10 cellular contexts compared by ENCODE assay signal in the genomic region with DNA sequence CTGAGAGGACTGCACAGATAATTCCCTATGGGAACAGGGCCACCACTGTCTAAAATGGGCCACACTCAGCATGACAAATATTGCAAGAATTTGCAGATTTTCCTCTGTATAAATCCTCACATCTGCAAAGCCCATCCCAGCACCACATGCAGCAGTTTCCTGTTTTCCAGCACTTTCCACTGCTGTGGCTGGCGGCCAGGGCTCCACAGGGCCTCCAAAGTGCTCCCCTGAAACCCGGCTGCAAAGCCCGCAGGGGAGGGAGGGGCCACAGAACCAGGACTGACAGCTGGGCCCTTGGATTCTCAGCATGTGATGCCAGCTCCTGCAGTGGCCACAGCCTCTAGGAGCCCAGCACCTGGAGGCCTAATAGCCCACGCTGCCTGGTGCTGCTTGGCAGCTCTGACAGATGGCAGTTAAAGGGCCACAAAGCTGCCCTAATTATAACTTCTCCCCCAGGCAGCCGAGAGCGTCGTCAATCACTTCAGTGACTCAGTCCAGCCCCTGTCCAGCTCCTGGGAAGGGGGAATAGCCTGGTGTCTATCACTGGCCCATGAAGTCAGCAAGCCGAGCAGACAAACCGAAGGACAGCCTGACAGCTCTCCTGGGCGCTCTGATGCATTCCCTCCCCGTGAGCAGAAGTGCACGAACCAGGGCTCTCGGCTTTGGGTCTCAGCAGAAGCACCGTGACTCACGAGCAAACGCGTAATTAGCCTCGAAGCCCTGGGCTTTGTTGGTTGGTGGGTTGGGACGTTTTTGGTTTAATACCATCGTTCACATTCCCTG. TPM values are rescaled to one million over a fixed set of nuclear protein-coding genes. Genes with fewer than 3 reads are reported as not detected.
A peak's percentile ranks its signal among the peaks of the same experiment; 100 is the strongest.
DNase-seq lines count a peak whose midpoint lies in the region; ATAC-seq and TF ChIP-seq lines count a peak whose summit lies in the region.
"Had no signal": no experiment of that assay in that cellular context is flagged by ENCODE, and none has a peak within 500 bp of the region (broad histone marks: within the 10 kb centered on the region; RNA-seq: fewer than 3 reads in every experiment).

No MANE protein-coding gene starts in this region.

- H3K4me3 Mint-ChIP-seq in chondrocyte (ENCODE audit: unreplicated experiment): no peak overlapping the region
- H3K4me3 Mint-ChIP-seq in activated naive CD8-positive, alpha-beta T cell treated with anti-CD3 and anti-CD28 coated beads, Interleukin-2, amount 50 U/mL, for 24 hours: no peak overlapping the region

- H3K4me1 Mint-ChIP-seq in chondrocyte (ENCODE audit: low read depth): peaks cover 35% of the 10 kb centered on the region
- H3K4me1 Mint-ChIP-seq in activated naive CD8-positive, alpha-beta T cell treated with anti-CD3 and anti-CD28 coated beads, Interleukin-2, amount 50 U/mL, for 24 hours: no peaks in the 10 kb centered on the region

- H3K27ac Mint-ChIP-seq in chondrocyte (ENCODE audit: unreplicated experiment): peak overlapping the region; percentile 45
- no peak overlapping the region for H3K27ac Mint-ChIP-seq in activated naive CD8-positive, alpha-beta T cell treated with anti-CD3 and anti-CD28 coated beads, Interleukin-2, amount 50 U/mL, for 24 hours

- DNase-seq in EL (peak; percentile 76), NCI-H2081 treated with DMSO at 0.1 percent for 48 hours (lab: John Stamatoyannopoulos, UW) (peak; percentile 98), chondrocyte (ENCODE audit: low spot score) (no peak), mucosa of gallbladder (ENCODE audit: low spot score) (peak; percentile 34), LoVo (ENCODE audit: low spot score) (no peak), D341Med (ENCODE audit: low spot score) (no peak)
- DNase-seq in activated naive CD8-positive, alpha-beta T cell treated with anti-CD3 and anti-CD28 coated beads, Interleukin-2, amount 50 U/mL, for 24 hours: no peak
- no peak for DNase-seq in activated CD4-positive, alpha-beta T cell treated with anti-CD3 and anti-CD28 coated beads, Interleukin-2, amount 50 U/mL, for 1 hour
- DNase-seq: erythroblast; stimulated activated naive CD8-positive, alpha-beta T cell treated with anti-CD3 and anti-CD28 coated beads, Interleukin-15, Interleukin-2, amounts not matched to agents 100 U/mL and 50 U/mL, for 24 hours had no signal

- no peaks in the 10 kb centered on the region for H3K9me3 Mint-ChIP-seq in chondrocyte (ENCODE audit: low read depth)
- no peaks in the 10 kb centered on the region for H3K9me3 Mint-ChIP-seq in activated naive CD8-positive, alpha-beta T cell treated with anti-CD3 and anti-CD28 coated beads, Interleukin-2, amount 50 U/mL, for 24 hours

- peaks cover 21% of the 10 kb centered on the region for H3K27me3 Mint-ChIP-seq in chondrocyte (ENCODE audit: low read depth)
- H3K27me3 Mint-ChIP-seq in activated naive CD8-positive, alpha-beta T cell treated with anti-CD3 and anti-CD28 coated beads, Interleukin-2, amount 50 U/mL, for 24 hours: peaks cover 18% of the 10 kb centered on the region

- no peaks in the 10 kb centered on the region for H3K36me3 Mint-ChIP-seq in chondrocyte (ENCODE audit: low read depth)
- no peaks in the 10 kb centered on the region for H3K36me3 Mint-ChIP-seq in activated naive CD8-positive, alpha-beta T cell treated with anti-CD3 and anti-CD28 coated beads, Interleukin-2, amount 50 U/mL, for 24 hours (ENCODE audit: low read depth)

- no peak for ATAC-seq in activated naive CD8-positive, alpha-beta T cell treated with anti-CD3 and anti-CD28 coated beads, Interleukin-2, amount 50 U/mL, for 24 hours
- ATAC-seq: stimulated activated naive CD8-positive, alpha-beta T cell treated with anti-CD3 and anti-CD28 coated beads, Interleukin-15, Interleukin-2, amounts not matched to agents 100 U/mL and 50 U/mL, for 24 hours had no signal

- TF ChIP-seq CTCF in chondrocyte (IDR thresholded peaks at IDR 0.05): no peak

RNA-seq across cellular contexts. Expression of gene LRRC15, which starts 4.7 kb away (rescaled TPM):
- 0.18 to 1.7 TPM (median 0.22 TPM) in 3 replicates for total RNA-seq in chondrocyte
- 0.35 TPM for total RNA-seq in mucosa of gallbladder

RNA-seq across cellular contexts. Expression of gene CPN2, which starts 13.7 kb away (rescaled TPM):
- total RNA-seq in chondrocyte (not detected in 3 replicates), mucosa of gallbladder (0.12 TPM)

RNA-seq across cellular contexts. Expression of gene GP5, which starts 34.2 kb away (rescaled TPM):
- total RNA-seq in chondrocyte (0.28 TPM in 1 of 3 replicates, not detected in the others), mucosa of gallbladder (0.17 TPM)

Comparison
In these comparisons a context has a peak if more than half of its experiments do, and no peak if none do; other contexts are left out.
1. DNase-seq: peak in EL (single experiment), NCI-H2081 treated with DMSO at 0.1 percent for 48 hours (single experiment) and mucosa of gallbladder (single experiment); none in chondrocyte (single experiment), activated naive CD8-positive, alpha-beta T cell treated with anti-CD3 and anti-CD28 coated beads, Interleukin-2, amount 50 U/mL, for 24 hours (single experiment), LoVo (single experiment), D341Med (single experiment) and activated CD4-positive, alpha-beta T cell treated with anti-CD3 and anti-CD28 coated beads, Interleukin-2, amount 50 U/mL, for 1 hour (single experiment).